17 cellular contexts compared by ENCODE assay signal in the genomic region with DNA sequence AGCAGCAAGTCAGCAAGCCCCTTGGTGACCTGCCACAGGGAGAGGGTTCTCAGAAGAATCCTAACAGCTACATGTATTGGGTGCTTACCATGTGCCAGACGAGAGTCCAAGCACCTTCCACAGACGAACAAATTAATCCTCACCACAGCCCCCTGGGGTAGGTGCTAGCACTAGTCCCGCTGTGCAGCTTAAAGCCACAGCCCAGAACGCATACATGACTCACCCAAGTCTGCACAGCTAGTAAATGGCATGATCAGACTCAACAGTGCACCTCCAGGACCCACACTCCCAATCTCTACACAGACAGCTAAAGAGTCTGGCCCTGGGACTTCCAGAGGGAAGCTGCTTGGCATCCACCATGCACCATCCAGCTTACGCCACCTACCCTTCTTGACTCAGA.
A peak's percentile ranks its signal among the peaks of the same experiment; 100 is the strongest.
DNase-seq lines count a peak whose midpoint lies in the region; ATAC-seq, FAIRE-seq and TF ChIP-seq lines count a peak whose summit lies in the region.
"Had no signal": no experiment of that assay in that cellular context is flagged by ENCODE, and none has a peak within 500 bp of the region (broad histone marks: within the 10 kb centered on the region; RNA-seq: fewer than 3 reads in every experiment).

No MANE protein-coding gene starts in this region.

- CTCF ChIA-PET in Caco-2 (lab: Charles Lee) (interaction anchor here (0.5 kb wide), 1 partner anchor 9 kb away, joined by 3 read pairs; no protein-coding TSS in a partner anchor), HCT116 (lab: Charles Lee) (no interaction called here)

- H3K4me3 Mint-ChIP-seq in Caco-2 (ENCODE audit: unreplicated experiment): no peak overlapping the region
- H3K4me3 Mint-ChIP-seq in activated T-helper 17 cell treated with anti-CD3 and anti-CD28 coated beads, Interleukin-2, amount 50 U/mL, for 72 hours: no peak overlapping the region
- H3K4me3 Mint-ChIP-seq in naive B cell: peak overlapping the region in 2 of 8 donors; percentile 6 to 68
- H3K4me3 Mint-ChIP-seq: activated naive CD8-positive, alpha-beta T cell treated with anti-CD3 and anti-CD28 coated beads, Interleukin-2, amount 10 ng/mL, durations not matched to agents 7 days and 5 days had no signal

- H3K27me3 Mint-ChIP-seq in Caco-2 (ENCODE audit: insufficient read depth, unreplicated experiment) (no peaks in the 10 kb centered on the region), naive B cell (no peaks in the 10 kb centered on the region)
- peaks cover 31% of the 10 kb centered on the region for H3K27me3 Mint-ChIP-seq in activated T-helper 17 cell treated with anti-CD3 and anti-CD28 coated beads, Interleukin-2, amount 50 U/mL, for 72 hours

- FAIRE-seq in small intestine (lab: Jason Lieb, UNC): no peak
- FAIRE-seq in GM12892 (lab: Jason Lieb, UNC): no peak
- FAIRE-seq: K562 had no signal

- H3K4me1 Mint-ChIP-seq in Caco-2 (ENCODE audit: low read depth, unreplicated experiment) (peaks cover 11% of the 10 kb centered on the region), naive B cell (peaks cover 50 to 81% (median 68%) of the 10 kb centered on the region in 3 donors)
- peaks cover 8% of the 10 kb centered on the region for H3K4me1 Mint-ChIP-seq in activated T-helper 17 cell treated with anti-CD3 and anti-CD28 coated beads, Interleukin-2, amount 50 U/mL, for 72 hours

- no peaks in the 10 kb centered on the region for H4K20me1 ChIP-seq in HCT116 (ENCODE audit: insufficient read depth)

- TF ChIP-seq RAD21 in HCT116 (IDR thresholded peaks at IDR 0.05; ENCODE audit: low read depth): no peak

- no peak overlapping the region for H3K9ac ChIP-seq in HCT116 (ENCODE audit: low read length)
- H3K9ac ChIP-seq: BLaER1 treated with 17β-estradiol and CSF1 and Interleukin-3, amounts not matched to agents 10 nM and 100 nM had no signal

- 64 to 76% (median 72%) methylated on average over 5 of the region's 5 CpGs for WGBS in small intestine, 3 donors

- H3K4me3 ChIP-seq in Caco-2 (ENCODE audit: low read depth, low read length): no peak overlapping the region
- no peak overlapping the region for H3K4me3 ChIP-seq in HCT116 (replicated peaks in 1 of 2; ENCODE audit: low read depth in 1 of 2, low read length in 2 of 2)
- H3K4me3 ChIP-seq in small intestine (ENCODE audit: low read depth in 1 of 2, low read length in 2 of 2): no peak overlapping the region
- no peak overlapping the region for H3K4me3 ChIP-seq in coronary artery
- H3K4me3 ChIP-seq: BLaER1 treated with 17β-estradiol and CSF1 and Interleukin-3, amounts not matched to agents 10 nM and 100 nM; K562; left lung; ovary; tibial nerve had no signal

- H3K4me2 ChIP-seq in HCT116 (ENCODE audit: low read length): peak overlapping the region; percentile 36

- TF ChIP-seq POLR2A in HCT116 (IDR thresholded peaks at IDR 0.05; ENCODE audit: borderline replicate concordance, extremely low read depth, insufficient read depth, insufficient read length) (no peak), GM12892 (IDR thresholded peaks at IDR 0.05; ENCODE audit: low read depth, low read length) (no peak)

- no peaks in the 10 kb centered on the region for H3K79me2 ChIP-seq in HCT116 (ENCODE audit: insufficient read depth, low read length)

- H3K36me3 Mint-ChIP-seq in Caco-2 (ENCODE audit: insufficient read depth, unreplicated experiment) (no peaks in the 10 kb centered on the region), naive B cell (peaks cover 38 to 48% of the 10 kb centered on the region in 2 donors)
- H3K36me3 Mint-ChIP-seq in activated T-helper 17 cell treated with anti-CD3 and anti-CD28 coated beads, Interleukin-2, amount 50 U/mL, for 72 hours (ENCODE audit: low read depth): no peaks in the 10 kb centered on the region
- H3K36me3 Mint-ChIP-seq: activated naive CD8-positive, alpha-beta T cell treated with anti-CD3 and anti-CD28 coated beads, Interleukin-2, amount 10 ng/mL, durations not matched to agents 7 days and 5 days had no signal

- no peaks in the 10 kb centered on the region for H3K9me3 ChIP-seq in Caco-2
- no peaks in the 10 kb centered on the region for H3K9me3 ChIP-seq in HCT116 (ENCODE audit: control insufficient read depth in 1 of 2, insufficient read depth in 1 of 2, low read depth in 1 of 2, low read length in 2 of 2)
- H3K9me3 ChIP-seq in small intestine (ENCODE audit: control insufficient read depth, low read depth): no peaks in the 10 kb centered on the region
- H3K9me3 ChIP-seq: left lung, ovary had no signal

- H3K9me2 ChIP-seq in HCT116 (ENCODE audit: insufficient read depth): no peaks in the 10 kb centered on the region

- ATAC-seq in HCT116 (peak; percentile 46), naive B cell (ENCODE audit: low read depth in 2 of 2) (no peak)
- ATAC-seq in activated T-helper 17 cell treated with anti-CD3 and anti-CD28 coated beads, Interleukin-2, amount 50 U/mL, for 72 hours (replicated peaks): peak; percentile 30
- ATAC-seq: K562, left lung had no signal

- H3K36me3 ChIP-seq in Caco-2 (ENCODE audit: control insufficient read depth, insufficient read depth, low read length): no peaks in the 10 kb centered on the region
- H3K36me3 ChIP-seq in HCT116 (ENCODE audit: control insufficient read depth in 1 of 2, insufficient read depth in 2 of 2, low read length in 2 of 2): no peaks in the 10 kb centered on the region
- H3K36me3 ChIP-seq in small intestine (ENCODE audit: control insufficient read depth in 2 of 2, insufficient read depth in 2 of 2, low read length in 2 of 2): no peaks in the 10 kb centered on the region
- H3K36me3 ChIP-seq: left lung, ovary, tibial nerve had no signal

- BruUV-seq in Caco-2 (replicated peaks; lab: Mats Ljungman, UMichigan) (no TSS peak), HCT116 (replicated peaks; lab: Mats Ljungman, UMichigan) (no TSS peak)

- POLR2A ChIA-PET in Caco-2 (lab: Charles Lee) (no interaction called here), HCT116 (lab: Charles Lee) (interaction anchor here (1.1 kb wide), 1 partner anchor 12 kb away, joined by 3 read pairs; no protein-coding TSS in a partner anchor)

- H3K27me3 ChIP-seq in Caco-2 (replicated peaks; ENCODE audit: control insufficient read depth, insufficient read depth, low read length) (no peaks in the 10 kb centered on the region), HCT116 (ENCODE audit: insufficient read depth, low read length) (0 out of 2 replicates have a peak, but pooled peaks cover 3% of the 10 kb centered on the region), small intestine (ENCODE audit: control insufficient read depth in 2 of 2, insufficient read depth in 2 of 2, low read length in 2 of 2) (peaks cover 0 to 2% of the 10 kb centered on the region in 2 donors)
- H3K27me3 ChIP-seq: BLaER1 treated with 17β-estradiol and CSF1 and Interleukin-3, amounts not matched to agents 10 nM and 100 nM; left lung; ovary; tibial nerve had no signal

- intact Hi-C loops in Caco-2 (cut with micrococcal nuclease; ENCODE audit: unreplicated experiment): no loop called here
- intact Hi-C loops in HCT116 (cut with micrococcal nuclease): no loop called here

- peaks cover 9% of the 10 kb centered on the region; the same call in 1 of the 2 replicates for H3K4me1 ChIP-seq in Caco-2
- H3K4me1 ChIP-seq in HCT116 (ENCODE audit: control insufficient read depth in 1 of 2, insufficient read depth in 2 of 2, low read length in 2 of 2): peaks cover 21 to 41% of the 10 kb centered on the region in 2 experiments
- no peaks in the 10 kb centered on the region for H3K4me1 ChIP-seq in small intestine (ENCODE audit: control insufficient read depth in 2 of 2, insufficient read depth in 1 of 2, low read depth in 1 of 2, low read length in 1 of 2)
- H3K4me1 ChIP-seq: left lung, tibial nerve had no signal

- DNase-seq in Caco-2: no peak
- DNase-seq in HCT116 (ENCODE audit: low read depth, low spot score): no peak
- DNase-seq in naive B cell: no peak
- DNase-seq in small intestine: no peak
- no peak for DNase-seq in GM12892 (ENCODE audit: insufficient read length)
- DNase-seq in coronary artery (ENCODE audit: low spot score): no peak
- no peak for DNase-seq in COLO668 (lab: John Stamatoyannopoulos, UW; ENCODE audit: unreplicated experiment)
- DNase-seq: activated CD4-positive, alpha-beta T cell treated with anti-CD3 and anti-CD28 coated beads for 4 hours; activated naive CD8-positive, alpha-beta T cell treated with anti-CD3 and anti-CD28 coated beads, Interleukin-2, amount 10 ng/mL, durations not matched to agents 7 days and 5 days; left lung; NCI-H2171; ovary; Right ventricle myocardium superior had no signal

- H3K9me3 Mint-ChIP-seq in Caco-2 (ENCODE audit: unreplicated experiment) (no peaks in the 10 kb centered on the region), naive B cell (no peaks in the 10 kb centered on the region)
- H3K9me3 Mint-ChIP-seq in activated T-helper 17 cell treated with anti-CD3 and anti-CD28 coated beads, Interleukin-2, amount 50 U/mL, for 72 hours: no peaks in the 10 kb centered on the region
- H3K9me3 Mint-ChIP-seq: activated naive CD8-positive, alpha-beta T cell treated with anti-CD3 and anti-CD28 coated beads, Interleukin-2, amount 10 ng/mL, durations not matched to agents 7 days and 5 days had no signal

- H3K27ac ChIP-seq in HCT116 (ENCODE audit: low read depth, low read length) (no peak overlapping the region), small intestine (ENCODE audit: low read depth in 1 of 2, low read length in 1 of 2) (no peak overlapping the region), coronary artery (no peak overlapping the region)
- H3K27ac ChIP-seq: left lung, ovary, tibial nerve had no signal

- RAD21 ChIA-PET in HCT116 (lab: Charles Lee; ENCODE audit: low non-redundant PET in 1 of 2, low total read pairs in 2 of 2, uncharacterized antibody in 2 of 2, unreplicated experiment in 2 of 2): no interaction called here

- H2AFZ ChIP-seq in HCT116 (ENCODE audit: low read depth, low read length, poor library complexity, severe bottlenecking): no peak overlapping the region

- TF ChIP-seq CTCF in Caco-2 (IDR thresholded peaks at IDR 0.05; ENCODE audit: insufficient read depth in 1 of 2, low read depth in 1 of 2, low read length in 1 of 2, severe bottlenecking in 1 of 2, unreplicated experiment in 1 of 2) (no peak), HCT116 (IDR thresholded peaks at IDR 0.05 in 2 of 3, conservative IDR thresholded peaks at IDR 0.05 in 1 of 3; ENCODE audit: borderline replicate concordance in 1 of 3, insufficient read depth in 1 of 3, low read depth in 2 of 3, low read length in 2 of 3) (no peak), coronary artery (IDR thresholded peaks at IDR 0.05) (no peak)

- H3K27ac Mint-ChIP-seq in Caco-2 (ENCODE audit: unreplicated experiment) (peak overlapping the region; percentile 53), naive B cell (peak overlapping the region in 4 of 6 donors; percentile 74 to 93 (median 85))
- peak overlapping the region; percentile 62 for H3K27ac Mint-ChIP-seq in activated T-helper 17 cell treated with anti-CD3 and anti-CD28 coated beads, Interleukin-2, amount 50 U/mL, for 72 hours
- H3K27ac Mint-ChIP-seq: activated naive CD8-positive, alpha-beta T cell treated with anti-CD3 and anti-CD28 coated beads, Interleukin-2, amount 10 ng/mL, durations not matched to agents 7 days and 5 days had no signal

TF ChIP-seq in HCT116, 20 proteins besides CTCF, POLR2A, EP300 and RAD21 (continues in another document):
- no peak for TF ChIP-seq EZH2 (IDR thresholded peaks at IDR 0.05)
- TF ChIP-seq EZH2phosphoT487 (IDR thresholded peaks at IDR 0.05; ENCODE audit: borderline replicate concordance): no peak
- no peak for TF ChIP-seq SIN3A (IDR thresholded peaks at IDR 0.05; ENCODE audit: low read depth)
- no peak for TF ChIP-seq ZFX (IDR thresholded peaks at IDR 0.05)

Comparison
In these comparisons a context has a peak if more than half of its experiments do, and no peak if none do; other contexts are left out.
1. ATAC-seq: peak in HCT116 (single experiment) and activated T-helper 17 cell treated with anti-CD3 and anti-CD28 coated beads, Interleukin-2, amount 50 U/mL, for 72 hours (single experiment); none in naive B cell (0 of 2).
2. Peak in every context shown above with its lines, with median percentiles within 50 percentile points of each other: H3K27ac Mint-ChIP-seq.